ENCODE assay signal across 27 cellular contexts in the genomic region with DNA sequence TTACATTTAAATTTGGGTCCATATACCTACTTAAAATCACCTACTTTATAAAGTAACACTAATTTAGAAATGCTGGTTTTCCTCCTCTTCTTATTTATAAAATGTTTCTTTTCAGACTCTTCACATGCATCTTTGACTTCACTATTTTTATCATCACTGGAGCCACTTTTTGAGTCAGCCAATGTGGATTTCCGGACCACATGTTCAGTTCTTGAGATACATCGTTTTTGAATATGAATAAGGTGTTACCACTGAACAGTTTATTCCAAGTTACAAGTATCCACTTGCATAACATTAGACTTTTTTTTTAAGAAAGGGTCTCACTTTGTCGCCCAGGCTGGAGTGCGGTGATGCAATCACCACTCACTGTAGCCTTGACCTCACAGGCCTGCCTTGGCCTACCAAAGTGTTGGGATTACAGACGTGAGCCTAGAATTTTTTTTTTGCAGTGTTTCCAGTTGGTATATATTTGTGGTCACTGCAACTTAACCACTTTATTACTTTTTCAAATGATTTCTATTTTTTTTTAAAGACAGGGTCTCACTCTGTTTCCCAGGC. TPM values are rescaled to one million over a fixed set of nuclear protein-coding genes. Genes with fewer than 3 reads are reported as not detected.
DNase-seq lines count a peak whose midpoint lies in the region; ATAC-seq and TF ChIP-seq lines count a peak whose summit lies in the region.
"Had no signal": no experiment of that assay in that cellular context is flagged by ENCODE, and none has a peak within 500 bp of the region (broad histone marks: within the 10 kb centered on the region; RNA-seq: fewer than 3 reads in every experiment).

No MANE protein-coding gene starts in this region.

- H3K4me1 ChIP-seq in spleen: peaks cover 4 to 67% (median 47%) of the 10 kb centered on the region in 6 donors

- TF ChIP-seq CTCF in HL-60 (IDR thresholded peaks at IDR 0.05; ENCODE audit: insufficient read depth, low read length) (no peak), WTC11 (IDR thresholded peaks at IDR 0.05) (no peak), spleen (IDR thresholded peaks at IDR 0.05 in 8 of 11, conservative IDR thresholded peaks at IDR 0.05 in 3 of 11) (no peak), GM20000 (IDR thresholded peaks at IDR 0.05; ENCODE audit: extremely low read depth, missing control alignments) (no peak)

- no peaks in the 10 kb centered on the region for H3K27me3 Mint-ChIP-seq in WTC11 (ENCODE audit: low read depth)
- H3K27me3 Mint-ChIP-seq: T-helper 17 cell had no signal

- H3K4me3 Mint-ChIP-seq in WTC11: no peak overlapping the region
- H3K4me3 Mint-ChIP-seq: H9, T-helper 17 cell had no signal

- H3K4me3 ChIP-seq in HL-60 (replicated peaks; ENCODE audit: insufficient read depth, low read length) (no peak overlapping the region), spleen (no peak overlapping the region)
- H3K4me3 ChIP-seq: adrenal gland had no signal

- H3K9me3 ChIP-seq in spleen: no peaks in the 10 kb centered on the region
- H3K9me3 ChIP-seq: adrenal gland had no signal

- CTCF ChIA-PET in WTC11 (lab: Charles Lee): interaction anchor here (0.9 kb wide), 1 partner anchor 193 kb away, joined by 5 read pairs; no protein-coding TSS in a partner anchor

- no peak for ATAC-seq in WTC11
- no peak for ATAC-seq in GM19467 (IDR thresholded peaks at IDR 0.05; ENCODE audit: unreplicated experiment)
- ATAC-seq: Panc1; stimulated activated naive CD8-positive, alpha-beta T cell treated with anti-CD3 and anti-CD28 coated beads, Interleukin-15, Interleukin-2, amounts not matched to agents 100 U/mL and 50 U/mL, for 24 hours; T-helper 17 cell had no signal

- H3K4me1 Mint-ChIP-seq in WTC11: peaks cover 12% of the 10 kb centered on the region

- POLR2A ChIA-PET in WTC11 (lab: Charles Lee): interaction anchor here (1.2 kb wide), 1 partner anchor 14 kb away, joined by 4 read pairs; no protein-coding TSS in a partner anchor

- TF ChIP-seq POLR2A in spleen (IDR thresholded peaks at IDR 0.05): no peak

- WGBS in spleen, 5 donors: 40 to 68% (median 52%) methylated on average over 5 of the region's 5 CpGs

- DNase-seq in SIG-M5 treated with dmso at 0.1 percent for 504 hours (lab: John Stamatoyannopoulos, UW; ENCODE audit: unreplicated experiment) (peak; percentile 32), SIG-M5 (lab: John Stamatoyannopoulos, UW) (no peak), HL-60 (ENCODE audit: low read depth in 1 of 2, low spot score in 1 of 2) (no peak), WTC11 (ENCODE audit: low spot score) (no peak), spleen (no peak), GM20000 (ENCODE audit: low spot score) (no peak), NCI-H2107 treated with DMSO at 0.1 percent for 48 hours (lab: John Stamatoyannopoulos, UW; ENCODE audit: unreplicated experiment) (no peak)
- DNase-seq: 8988T; activated naive CD4-positive, alpha-beta T cell; activated T-cell treated with anti-CD3 and anti-CD28 coated beads, Interleukin-2, amount 50 U/mL, for 1 hour; cortex of kidney; DMS79; H9; mesenchymal stem cell; NCI-H2081; NCI-H82; retina; stimulated activated CD4-positive, alpha-beta T cell treated with anti-CD3 and anti-CD28 coated beads, Interleukin-4, amount 100 ng/mL, for 1 hour; stimulated activated naive CD8-positive, alpha-beta T cell treated with anti-CD3 and anti-CD28 coated beads, Interleukin-15, Interleukin-2, amounts not matched to agents 100 U/mL and 50 U/mL, for 24 hours; T-helper 17 cell had no signal

- no peaks in the 10 kb centered on the region for H3K9me3 Mint-ChIP-seq in WTC11
- H3K9me3 Mint-ChIP-seq: H9 had no signal

- H3K27ac Mint-ChIP-seq in WTC11: no peak overlapping the region
- H3K27ac Mint-ChIP-seq: H9 had no signal

- H3K27ac ChIP-seq in HL-60 (replicated peaks): peak overlapping the region; percentile 61
- peak overlapping the region in 6 of 8 donors; percentile 77 to 92 (median 82) for H3K27ac ChIP-seq in spleen

- H3K36me3 Mint-ChIP-seq in WTC11: peaks cover 3% of the 10 kb centered on the region; the same call in 1 of the 2 replicates

- intact Hi-C loops in spleen (cut with DNase I; ENCODE audit: low total_unique reads): no loop called here

- no peaks in the 10 kb centered on the region for H3K27me3 ChIP-seq in HL-60 (ENCODE audit: insufficient read depth, poor library complexity, severe bottlenecking)
- H3K27me3 ChIP-seq in spleen (replicated peaks in 1 of 7): no peaks in the 10 kb centered on the region
- H3K27me3 ChIP-seq: adrenal gland had no signal

- no peaks in the 10 kb centered on the region for H3K36me3 ChIP-seq in spleen
- H3K36me3 ChIP-seq: adrenal gland had no signal

TF ChIP-seq in WTC11, 78 proteins besides CTCF, POLR2A, EP300 and RAD21 (continues in another document):
- TF ChIP-seq, protein P1, sequence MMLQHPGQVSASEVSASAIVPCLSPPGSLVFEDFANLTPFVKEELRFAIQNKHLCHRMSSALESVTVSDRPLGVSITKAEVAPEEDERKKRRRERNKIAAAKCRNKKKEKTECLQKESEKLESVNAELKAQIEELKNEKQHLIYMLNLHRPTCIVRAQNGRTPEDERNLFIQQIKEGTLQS (CRISPR knock-in tag; conservative IDR thresholded peaks at IDR 0.05): no peak
- TF ChIP-seq, protein P2, sequence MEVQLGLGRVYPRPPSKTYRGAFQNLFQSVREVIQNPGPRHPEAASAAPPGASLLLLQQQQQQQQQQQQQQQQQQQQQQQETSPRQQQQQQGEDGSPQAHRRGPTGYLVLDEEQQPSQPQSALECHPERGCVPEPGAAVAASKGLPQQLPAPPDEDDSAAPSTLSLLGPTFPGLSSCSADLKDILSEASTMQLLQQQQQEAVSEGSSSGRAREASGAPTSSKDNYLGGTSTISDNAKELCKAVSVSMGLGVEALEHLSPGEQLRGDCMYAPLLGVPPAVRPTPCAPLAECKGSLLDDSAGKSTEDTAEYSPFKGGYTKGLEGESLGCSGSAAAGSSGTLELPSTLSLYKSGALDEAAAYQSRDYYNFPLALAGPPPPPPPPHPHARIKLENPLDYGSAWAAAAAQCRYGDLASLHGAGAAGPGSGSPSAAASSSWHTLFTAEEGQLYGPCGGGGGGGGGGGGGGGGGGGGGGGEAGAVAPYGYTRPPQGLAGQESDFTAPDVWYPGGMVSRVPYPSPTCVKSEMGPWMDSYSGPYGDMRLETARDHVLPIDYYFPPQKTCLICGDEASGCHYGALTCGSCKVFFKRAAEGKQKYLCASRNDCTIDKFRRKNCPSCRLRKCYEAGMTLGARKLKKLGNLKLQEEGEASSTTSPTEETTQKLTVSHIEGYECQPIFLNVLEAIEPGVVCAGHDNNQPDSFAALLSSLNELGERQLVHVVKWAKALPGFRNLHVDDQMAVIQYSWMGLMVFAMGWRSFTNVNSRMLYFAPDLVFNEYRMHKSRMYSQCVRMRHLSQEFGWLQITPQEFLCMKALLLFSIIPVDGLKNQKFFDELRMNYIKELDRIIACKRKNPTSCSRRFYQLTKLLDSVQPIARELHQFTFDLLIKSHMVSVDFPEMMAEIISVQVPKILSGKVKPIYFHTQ (CRISPR knock-in tag; IDR thresholded peaks at IDR 0.05): no peak
- TF ChIP-seq, protein P3, sequence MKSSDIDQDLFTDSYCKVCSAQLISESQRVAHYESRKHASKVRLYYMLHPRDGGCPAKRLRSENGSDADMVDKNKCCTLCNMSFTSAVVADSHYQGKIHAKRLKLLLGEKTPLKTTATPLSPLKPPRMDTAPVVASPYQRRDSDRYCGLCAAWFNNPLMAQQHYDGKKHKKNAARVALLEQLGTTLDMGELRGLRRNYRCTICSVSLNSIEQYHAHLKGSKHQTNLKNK (CRISPR knock-in tag; IDR thresholded peaks at IDR 0.05): no peak
- TF ChIP-seq, protein P4, sequence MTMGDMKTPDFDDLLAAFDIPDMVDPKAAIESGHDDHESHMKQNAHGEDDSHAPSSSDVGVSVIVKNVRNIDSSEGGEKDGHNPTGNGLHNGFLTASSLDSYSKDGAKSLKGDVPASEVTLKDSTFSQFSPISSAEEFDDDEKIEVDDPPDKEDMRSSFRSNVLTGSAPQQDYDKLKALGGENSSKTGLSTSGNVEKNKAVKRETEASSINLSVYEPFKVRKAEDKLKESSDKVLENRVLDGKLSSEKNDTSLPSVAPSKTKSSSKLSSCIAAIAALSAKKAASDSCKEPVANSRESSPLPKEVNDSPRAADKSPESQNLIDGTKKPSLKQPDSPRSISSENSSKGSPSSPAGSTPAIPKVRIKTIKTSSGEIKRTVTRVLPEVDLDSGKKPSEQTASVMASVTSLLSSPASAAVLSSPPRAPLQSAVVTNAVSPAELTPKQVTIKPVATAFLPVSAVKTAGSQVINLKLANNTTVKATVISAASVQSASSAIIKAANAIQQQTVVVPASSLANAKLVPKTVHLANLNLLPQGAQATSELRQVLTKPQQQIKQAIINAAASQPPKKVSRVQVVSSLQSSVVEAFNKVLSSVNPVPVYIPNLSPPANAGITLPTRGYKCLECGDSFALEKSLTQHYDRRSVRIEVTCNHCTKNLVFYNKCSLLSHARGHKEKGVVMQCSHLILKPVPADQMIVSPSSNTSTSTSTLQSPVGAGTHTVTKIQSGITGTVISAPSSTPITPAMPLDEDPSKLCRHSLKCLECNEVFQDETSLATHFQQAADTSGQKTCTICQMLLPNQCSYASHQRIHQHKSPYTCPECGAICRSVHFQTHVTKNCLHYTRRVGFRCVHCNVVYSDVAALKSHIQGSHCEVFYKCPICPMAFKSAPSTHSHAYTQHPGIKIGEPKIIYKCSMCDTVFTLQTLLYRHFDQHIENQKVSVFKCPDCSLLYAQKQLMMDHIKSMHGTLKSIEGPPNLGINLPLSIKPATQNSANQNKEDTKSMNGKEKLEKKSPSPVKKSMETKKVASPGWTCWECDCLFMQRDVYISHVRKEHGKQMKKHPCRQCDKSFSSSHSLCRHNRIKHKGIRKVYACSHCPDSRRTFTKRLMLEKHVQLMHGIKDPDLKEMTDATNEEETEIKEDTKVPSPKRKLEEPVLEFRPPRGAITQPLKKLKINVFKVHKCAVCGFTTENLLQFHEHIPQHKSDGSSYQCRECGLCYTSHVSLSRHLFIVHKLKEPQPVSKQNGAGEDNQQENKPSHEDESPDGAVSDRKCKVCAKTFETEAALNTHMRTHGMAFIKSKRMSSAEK (CRISPR knock-in tag; IDR thresholded peaks at IDR 0.05; ENCODE audit: borderline replicate concordance): no peak
- TF ChIP-seq, protein P5, sequence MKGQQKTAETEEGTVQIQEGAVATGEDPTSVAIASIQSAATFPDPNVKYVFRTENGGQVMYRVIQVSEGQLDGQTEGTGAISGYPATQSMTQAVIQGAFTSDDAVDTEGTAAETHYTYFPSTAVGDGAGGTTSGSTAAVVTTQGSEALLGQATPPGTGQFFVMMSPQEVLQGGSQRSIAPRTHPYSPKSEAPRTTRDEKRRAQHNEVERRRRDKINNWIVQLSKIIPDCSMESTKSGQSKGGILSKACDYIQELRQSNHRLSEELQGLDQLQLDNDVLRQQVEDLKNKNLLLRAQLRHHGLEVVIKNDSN (CRISPR knock-in tag; IDR thresholded peaks at IDR 0.05): no peak
- no peak for TF ChIP-seq EMX1 (CRISPR knock-in tag; IDR thresholded peaks at IDR 0.05)

RNA-seq across cellular contexts. Expression of a gene that starts 5.7 kb away (rescaled TPM):
- 14.2 to 18.2 TPM (median 17.3 TPM) in 3 replicates for total RNA-seq in WTC11 (2021)
- 10 to 100 TPM in 5 of 7 donors, 1 to 10 TPM in 2; 9.5 to 17.0 (median 11.9) TPM for total RNA-seq in spleen
- 1 to 10 TPM; 4.7 to 4.9 (median 4.9) TPM for polyA plus RNA-seq in spleen

RNA-seq across cellular contexts. Expression of a gene that starts 20.3 kb away (rescaled TPM):
- 38.4 to 49.1 TPM (median 38.6 TPM) in 3 replicates for total RNA-seq in WTC11 (2021)
- 1 to 10 TPM; 1.3 to 7.0 (median 2.9) TPM for total RNA-seq in spleen
- 1 to 10 TPM; 1.2 to 1.8 (median 1.5) TPM for polyA plus RNA-seq in spleen

RNA-seq across cellular contexts. Expression of a gene that starts 49.9 kb away (rescaled TPM):
- total RNA-seq in WTC11 (2021) (0.80 to 1.5 TPM (median 1.0 TPM) in 3 replicates), spleen (not detected)
- polyA plus RNA-seq in spleen: under 1 TPM in 1 of 3 donors, not detected in 2; 0.26 TPM
- total RNA-seq: fibroblast of lung, HT1080, LHCN-M2, omental fat pad, T-helper 17 cell had no signal
- polyA plus RNA-seq: fibroblast of lung had no signal
